ENCODE assay signal across 19 cellular contexts in the genomic region with DNA sequence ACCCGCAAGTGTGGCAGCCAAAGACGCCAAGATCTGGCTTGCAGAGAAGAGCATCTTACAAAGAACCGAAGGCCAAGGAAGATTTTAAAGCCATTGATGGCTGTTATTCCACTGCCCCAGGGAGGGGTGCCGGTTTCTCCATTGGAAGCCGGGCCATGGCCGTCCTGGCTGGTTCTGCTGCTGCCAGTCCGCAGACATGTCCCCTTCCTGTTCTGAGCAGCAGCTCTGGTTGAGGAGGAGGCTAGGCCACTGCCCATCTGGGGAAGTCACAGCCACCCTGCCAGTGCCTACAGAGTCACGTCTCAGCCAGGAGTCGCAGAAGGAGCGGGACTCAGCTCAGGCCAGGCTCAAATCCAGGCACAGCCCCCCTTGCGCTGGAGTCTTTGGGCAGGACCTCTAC. TPM values are rescaled to one million over a fixed set of nuclear protein-coding genes. Genes with fewer than 3 reads are reported as not detected.
"Had no signal": no experiment of that assay in that cellular context is flagged by ENCODE, and none has a peak within 500 bp of the region (broad histone marks: within the 10 kb centered on the region; RNA-seq: fewer than 3 reads in every experiment).

No MANE protein-coding gene starts in this region.

- H3K9me3 ChIP-seq: ascending aorta, SK-N-SH, upper lobe of right lung had no signal

- H3K4me1 Mint-ChIP-seq: activated B cell treated with CpG ODN at 0.5 μM for 24 hours; activated CD4-positive, alpha-beta memory T cell treated with anti-CD3 and anti-CD28 coated beads, Interleukin-2, amount 10 ng/mL, durations not matched to agents 7 days and 5 days; activated naive CD4-positive, alpha-beta T cell treated with anti-CD3 and anti-CD28 coated beads, Interleukin-2, amount 10 ng/mL, durations not matched to agents 7 days and 5 days; stimulated activated naive B cell treated with anti-CD40 and anti-IgM and Interleukin-4, amounts not matched to agents 10 μg/mL and 1 μg/mL and 100 μg/mL, for 72 hours had no signal

- H3K27ac ChIP-seq: ascending aorta, thoracic aorta, upper lobe of right lung had no signal

- H3K36me3 ChIP-seq: ascending aorta, esophagus muscularis mucosa, thoracic aorta, upper lobe of right lung had no signal

- H3K27me3 ChIP-seq: ascending aorta had no signal

- ATAC-seq: left colon; stimulated activated naive B cell treated with anti-CD40 and anti-IgM and Interleukin-4, amounts not matched to agents 10 μg/mL and 1 μg/mL and 100 μg/mL, for 72 hours; T-cell; upper lobe of right lung had no signal

- H3K4me3 Mint-ChIP-seq: activated B cell treated with CpG ODN at 0.5 μM for 24 hours; activated CD4-positive, alpha-beta memory T cell treated with anti-CD3 and anti-CD28 coated beads, Interleukin-2, amount 10 ng/mL, durations not matched to agents 7 days and 5 days; activated naive CD4-positive, alpha-beta T cell treated with anti-CD3 and anti-CD28 coated beads, Interleukin-2, amount 10 ng/mL, durations not matched to agents 7 days and 5 days; activated T-cell treated with anti-CD3 and anti-CD28 coated beads, Interleukin-2, amount 50 U/mL, for 24 hours; stimulated activated naive B cell treated with anti-CD40 and anti-IgM and Interleukin-4, amounts not matched to agents 10 μg/mL and 1 μg/mL and 100 μg/mL, for 72 hours; T-cell had no signal

- H3K9me3 Mint-ChIP-seq: activated CD4-positive, alpha-beta memory T cell treated with anti-CD3 and anti-CD28 coated beads, Interleukin-2, amount 10 ng/mL, durations not matched to agents 7 days and 5 days; activated naive CD4-positive, alpha-beta T cell treated with anti-CD3 and anti-CD28 coated beads, Interleukin-2, amount 10 ng/mL, durations not matched to agents 7 days and 5 days; activated T-cell treated with anti-CD3 and anti-CD28 coated beads, Interleukin-2, amount 50 U/mL, for 24 hours; activated T-helper 2 cell treated with anti-CD3 and anti-CD28 coated beads, Interferon-gamma antibody, Interleukin-2, Interleukin-4, amounts not matched to agents 10 μg/mL and 5 μg/mL and 100 μg/mL, durations not matched to agents 14 hours and 24 hours and 36 hours; T-cell had no signal

- H3K36me3 Mint-ChIP-seq: activated naive CD4-positive, alpha-beta T cell treated with anti-CD3 and anti-CD28 coated beads, Interleukin-2, amount 10 ng/mL, durations not matched to agents 7 days and 5 days; T-cell had no signal

- H3K27ac Mint-ChIP-seq: activated B cell treated with CpG ODN at 0.5 μM for 24 hours; activated CD4-positive, alpha-beta memory T cell treated with anti-CD3 and anti-CD28 coated beads, Interleukin-2, amount 10 ng/mL, durations not matched to agents 7 days and 5 days; activated naive CD4-positive, alpha-beta T cell treated with anti-CD3 and anti-CD28 coated beads, Interleukin-2, amount 10 ng/mL, durations not matched to agents 7 days and 5 days; activated T-cell treated with anti-CD3 and anti-CD28 coated beads, Interleukin-2, amount 50 U/mL, for 24 hours; activated T-helper 2 cell treated with anti-CD3 and anti-CD28 coated beads, Interferon-gamma antibody, Interleukin-2, Interleukin-4, amounts not matched to agents 10 μg/mL and 5 μg/mL and 100 μg/mL, durations not matched to agents 14 hours and 24 hours and 36 hours; stimulated activated naive B cell treated with anti-CD40 and anti-IgM and Interleukin-4, amounts not matched to agents 10 μg/mL and 1 μg/mL and 100 μg/mL, for 72 hours; T-cell had no signal

- H3K4me1 ChIP-seq: ascending aorta, upper lobe of right lung had no signal

- H3K4me3 ChIP-seq: ascending aorta, esophagus muscularis mucosa, thoracic aorta, upper lobe of right lung had no signal

- DNase-seq: activated B cell treated with CpG ODN at 0.5 μM for 24 hours; activated CD4-positive, alpha-beta memory T cell treated with anti-CD3 and anti-CD28 coated beads, Interleukin-2, amount 10 ng/mL, durations not matched to agents 7 days and 5 days; activated CD4-positive, alpha-beta T cell treated with anti-CD3 and anti-CD28 coated beads for 4 hours; activated naive CD4-positive, alpha-beta T cell treated with anti-CD3 and anti-CD28 coated beads, Interleukin-2, amount 10 ng/mL, durations not matched to agents 7 days and 5 days; activated T-cell treated with anti-CD3 and anti-CD28 coated beads, Interleukin-2, amount 50 U/mL, for 24 hours; cerebellar nuclear complex; effector CD4-positive, alpha-beta T cell; left colon; SK-N-SH; stimulated activated naive B cell treated with anti-CD40 and anti-IgM and Interleukin-4, amounts not matched to agents 10 μg/mL and 1 μg/mL and 100 μg/mL, for 72 hours; T-cell; T-helper 9 cell; upper lobe of right lung had no signal

RNA-seq across cellular contexts. Expression of a gene that starts 45.0 kb away (rescaled TPM):
- total RNA-seq: activated B cell treated with CpG ODN at 0.5 μM for 24 hours; activated CD4-positive, alpha-beta memory T cell treated with anti-CD3 and anti-CD28 coated beads, Interleukin-2, amount 10 ng/mL, durations not matched to agents 7 days and 5 days; activated T-helper 2 cell treated with anti-CD3 and anti-CD28 coated beads, Interferon-gamma antibody, Interleukin-2, Interleukin-4, amounts not matched to agents 10 μg/mL and 5 μg/mL and 100 μg/mL, durations not matched to agents 14 hours and 24 hours and 36 hours; ascending aorta; myocyte; osteoblast; thoracic aorta had no signal
